In the genomic region with DNA sequence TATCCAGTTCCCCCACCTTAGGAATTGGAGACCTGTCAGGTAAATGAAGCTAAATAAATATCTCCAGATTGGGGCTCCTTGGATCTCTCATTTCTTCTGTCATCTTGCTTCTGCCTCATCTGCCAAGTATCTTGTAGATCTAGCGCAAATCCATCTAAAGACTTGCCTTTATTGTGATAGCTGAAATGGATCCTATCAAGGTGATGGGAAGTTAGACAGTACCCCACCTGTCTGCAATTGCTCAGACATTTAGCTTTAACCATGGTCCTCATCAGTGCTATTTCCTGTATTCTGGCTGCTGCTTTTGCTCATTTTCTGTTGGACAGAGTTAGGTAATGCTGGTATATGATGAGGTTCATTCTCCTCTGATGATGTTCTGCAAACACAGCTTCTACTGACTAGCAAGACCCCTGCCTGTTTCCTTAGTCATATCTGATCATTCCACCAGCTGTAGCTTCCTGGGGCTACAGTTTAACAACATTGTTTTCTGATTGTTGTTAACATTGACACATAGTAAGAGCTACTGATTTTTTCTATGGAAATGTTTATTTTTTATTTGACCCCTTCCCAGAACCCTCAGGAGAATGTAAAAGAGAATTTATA, we compare ENCODE assay signal across 22 cellular contexts.
DNase-seq lines count a peak whose midpoint lies in the region; ATAC-seq and TF ChIP-seq lines count a peak whose summit lies in the region.
"Had no signal": no experiment of that assay in that cellular context is flagged by ENCODE, and none has a peak within 500 bp of the region (broad histone marks: within the 10 kb centered on the region; RNA-seq: fewer than 3 reads in every experiment).

No MANE protein-coding gene starts in this region.

- no peak for ATAC-seq in HG03457 (IDR thresholded peaks at IDR 0.05; ENCODE audit: unreplicated experiment)
- ATAC-seq: HepG2, Panc1, T-helper 17 cell had no signal

- TF ChIP-seq CTCF in 22Rv1 (IDR thresholded peaks at IDR 0.05) (no peak), astrocyte of the spinal cord (IDR thresholded peaks at IDR 0.05; ENCODE audit: low read depth, low read length) (no peak), GM13976 (IDR thresholded peaks at IDR 0.05; ENCODE audit: borderline replicate concordance, control extremely low read depth, extremely low read depth, insufficient read depth, missing control alignments) (no peak)

- H3K4me3 ChIP-seq in astrocyte of the spinal cord (ENCODE audit: low read depth, low read length) = no peak overlapping the region

- H3K27ac ChIP-seq in 22Rv1 = peak overlapping the region; percentile 88

- peak; percentile 62 for DNase-seq in NCI-H146 treated with DMSO at 0.1 percent for 48 hours (lab: John Stamatoyannopoulos, UW; ENCODE audit: unreplicated experiment)
- DNase-seq in astrocyte of the spinal cord (ENCODE audit: low read depth, low spot score) = peak; percentile 17
- peak; percentile 3 for DNase-seq in kidney tubule cell (ENCODE audit: low spot score)
- no peak for DNase-seq in SKM-1 treated with dmso at 0.1 percent for 144 hours (lab: John Stamatoyannopoulos, UW; ENCODE audit: unreplicated experiment)
- no peak for DNase-seq in GM13976 (ENCODE audit: low spot score)
- DNase-seq in LoVo (ENCODE audit: low spot score) = no peak
- DNase-seq: DMS79, H9, HFFc6, KBM-7, NCI-H1092 treated with DMSO at 0.1 percent for 48 hours, NCI-H1436 treated with DMSO at 0.1 percent for 48 hours, NCI-H2029 treated with DMSO at 0.1 percent for 48 hours, NCI-H2227 treated with DMSO at 0.1 percent for 48 hours, NCI-H510A treated with DMSO at 0.1 percent for 48 hours, NCI-H82, SIG-M5, T-helper 17 cell had no signal

- in situ Hi-C loops in astrocyte of the spinal cord (cut with HindIII; ENCODE audit: low sequenced_read_pairs) (no loop called here), GM13976 (cut with MboI; ENCODE audit: low sequenced_read_pairs, unreplicated experiment) (no loop called here)

Comparison
In these comparisons a context has a peak if more than half of its experiments do, and no peak if none do; other contexts are left out.
1. DNase-seq: peak in NCI-H146 treated with DMSO at 0.1 percent for 48 hours (single experiment), astrocyte of the spinal cord (single experiment) and kidney tubule cell (single experiment); none in SKM-1 treated with dmso at 0.1 percent for 144 hours (single experiment), GM13976 (single experiment) and LoVo (single experiment).